1 cellular context compared by ENCODE assay signal in the genomic region with DNA sequence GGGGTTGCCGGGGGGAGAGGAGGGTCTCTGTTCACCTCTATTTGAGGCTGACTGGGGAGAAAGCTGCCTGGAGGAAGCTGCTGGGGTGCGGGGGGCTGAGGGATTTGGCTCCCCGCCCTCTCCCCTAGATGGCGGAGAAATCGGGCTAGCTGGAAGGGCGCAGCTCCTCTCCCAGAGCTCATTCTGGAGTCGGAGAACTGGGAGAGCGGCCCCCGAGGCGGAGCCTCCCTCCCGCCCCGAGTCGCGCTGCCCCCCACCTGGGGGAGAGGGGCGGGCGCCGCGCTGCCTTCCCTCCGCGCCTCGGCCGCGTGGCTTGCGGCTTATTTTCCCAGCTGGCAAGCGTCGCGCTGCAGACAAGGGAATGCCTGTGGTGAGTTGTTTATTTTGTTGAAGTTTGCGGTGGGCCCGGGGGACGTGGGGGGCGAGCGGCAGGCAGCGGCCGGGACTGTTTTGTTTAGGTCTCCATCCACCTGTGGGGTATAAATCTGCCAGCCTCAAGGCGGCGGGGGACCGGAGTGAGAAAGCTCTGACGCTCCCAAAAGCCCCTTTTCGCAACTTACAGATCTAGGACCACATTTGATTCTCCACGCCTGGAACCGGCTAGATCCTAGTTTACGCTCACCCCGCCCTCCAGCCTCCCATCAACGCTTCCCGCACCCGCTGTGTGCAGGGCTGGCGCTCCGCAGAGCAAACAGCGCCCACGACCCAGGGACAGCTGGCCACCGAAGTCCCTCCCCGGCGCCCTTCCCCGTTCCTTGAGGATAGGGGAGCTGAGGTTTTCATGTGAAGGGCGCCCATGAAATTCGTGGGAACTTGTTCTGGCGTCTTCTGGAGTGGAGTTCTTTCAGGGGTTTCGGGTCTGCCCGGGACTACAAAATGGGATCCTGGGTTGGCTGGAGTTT.
A peak's percentile ranks its signal among the peaks of the same experiment; 100 is the strongest.
TF ChIP-seq lines count a peak whose summit lies in the region.

No MANE protein-coding gene starts in this region.

TF ChIP-seq in GM23338, 12 proteins besides CTCF, POLR2A, EP300 and RAD21:
- TF ChIP-seq, protein P1, sequence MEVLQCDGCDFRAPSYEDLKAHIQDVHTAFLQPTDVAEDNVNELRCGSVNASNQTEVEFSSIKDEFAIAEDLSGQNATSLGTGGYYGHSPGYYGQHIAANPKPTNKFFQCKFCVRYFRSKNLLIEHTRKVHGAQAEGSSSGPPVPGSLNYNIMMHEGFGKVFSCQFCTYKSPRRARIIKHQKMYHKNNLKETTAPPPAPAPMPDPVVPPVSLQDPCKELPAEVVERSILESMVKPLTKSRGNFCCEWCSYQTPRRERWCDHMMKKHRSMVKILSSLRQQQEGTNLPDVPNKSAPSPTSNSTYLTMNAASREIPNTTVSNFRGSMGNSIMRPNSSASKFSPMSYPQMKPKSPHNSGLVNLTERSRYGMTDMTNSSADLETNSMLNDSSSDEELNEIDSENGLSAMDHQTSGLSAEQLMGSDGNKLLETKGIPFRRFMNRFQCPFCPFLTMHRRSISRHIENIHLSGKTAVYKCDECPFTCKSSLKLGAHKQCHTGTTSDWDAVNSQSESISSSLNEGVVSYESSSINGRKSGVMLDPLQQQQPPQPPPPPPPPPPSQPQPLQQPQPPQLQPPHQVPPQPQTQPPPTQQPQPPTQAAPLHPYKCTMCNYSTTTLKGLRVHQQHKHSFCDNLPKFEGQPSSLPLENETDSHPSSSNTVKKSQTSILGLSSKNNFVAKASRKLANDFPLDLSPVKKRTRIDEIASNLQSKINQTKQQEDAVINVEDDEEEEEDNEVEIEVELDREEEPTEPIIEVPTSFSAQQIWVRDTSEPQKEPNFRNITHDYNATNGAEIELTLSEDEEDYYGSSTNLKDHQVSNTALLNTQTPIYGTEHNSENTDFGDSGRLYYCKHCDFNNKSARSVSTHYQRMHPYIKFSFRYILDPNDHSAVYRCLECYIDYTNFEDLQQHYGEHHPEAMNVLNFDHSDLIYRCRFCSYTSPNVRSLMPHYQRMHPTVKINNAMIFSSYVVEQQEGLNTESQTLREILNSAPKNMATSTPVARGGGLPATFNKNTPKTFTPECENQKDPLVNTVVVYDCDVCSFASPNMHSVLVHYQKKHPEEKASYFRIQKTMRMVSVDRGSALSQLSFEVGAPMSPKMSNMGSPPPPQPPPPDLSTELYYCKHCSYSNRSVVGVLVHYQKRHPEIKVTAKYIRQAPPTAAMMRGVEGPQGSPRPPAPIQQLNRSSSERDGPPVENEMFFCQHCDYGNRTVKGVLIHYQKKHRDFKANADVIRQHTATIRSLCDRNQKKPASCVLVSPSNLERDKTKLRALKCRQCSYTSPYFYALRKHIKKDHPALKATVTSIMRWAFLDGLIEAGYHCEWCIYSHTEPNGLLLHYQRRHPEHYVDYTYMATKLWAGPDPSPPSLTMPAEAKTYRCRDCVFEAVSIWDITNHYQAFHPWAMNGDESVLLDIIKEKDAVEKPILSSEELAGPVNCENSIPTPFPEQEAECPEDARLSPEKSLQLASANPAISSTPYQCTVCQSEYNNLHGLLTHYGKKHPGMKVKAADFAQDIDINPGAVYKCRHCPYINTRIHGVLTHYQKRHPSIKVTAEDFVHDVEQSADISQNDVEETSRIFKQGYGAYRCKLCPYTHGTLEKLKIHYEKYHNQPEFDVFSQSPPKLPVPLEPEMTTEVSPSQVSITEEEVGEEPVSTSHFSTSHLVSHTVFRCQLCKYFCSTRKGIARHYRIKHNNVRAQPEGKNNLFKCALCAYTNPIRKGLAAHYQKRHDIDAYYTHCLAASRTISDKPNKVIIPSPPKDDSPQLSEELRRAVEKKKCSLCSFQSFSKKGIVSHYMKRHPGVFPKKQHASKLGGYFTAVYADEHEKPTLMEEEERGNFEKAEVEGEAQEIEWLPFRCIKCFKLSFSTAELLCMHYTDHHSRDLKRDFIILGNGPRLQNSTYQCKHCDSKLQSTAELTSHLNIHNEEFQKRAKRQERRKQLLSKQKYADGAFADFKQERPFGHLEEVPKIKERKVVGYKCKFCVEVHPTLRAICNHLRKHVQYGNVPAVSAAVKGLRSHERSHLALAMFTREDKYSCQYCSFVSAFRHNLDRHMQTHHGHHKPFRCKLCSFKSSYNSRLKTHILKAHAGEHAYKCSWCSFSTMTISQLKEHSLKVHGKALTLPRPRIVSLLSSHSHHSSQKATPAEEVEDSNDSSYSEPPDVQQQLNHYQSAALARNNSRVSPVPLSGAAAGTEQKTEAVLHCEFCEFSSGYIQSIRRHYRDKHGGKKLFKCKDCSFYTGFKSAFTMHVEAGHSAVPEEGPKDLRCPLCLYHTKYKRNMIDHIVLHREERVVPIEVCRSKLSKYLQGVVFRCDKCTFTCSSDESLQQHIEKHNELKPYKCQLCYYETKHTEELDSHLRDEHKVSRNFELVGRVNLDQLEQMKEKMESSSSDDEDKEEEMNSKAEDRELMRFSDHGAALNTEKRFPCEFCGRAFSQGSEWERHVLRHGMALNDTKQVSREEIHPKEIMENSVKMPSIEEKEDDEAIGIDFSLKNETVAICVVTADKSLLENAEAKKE (CRISPR knock-in tag; IDR thresholded peaks at IDR 0.05) = no peak
- TF ChIP-seq POLR2AphosphoS5 (IDR thresholded peaks at IDR 0.05; ENCODE audit: low read depth) (peak; percentile 49; the same call in 1 of the 2 replicates), ZNF114 (CRISPR knock-in tag; IDR thresholded peaks at IDR 0.05) (no peak), JUNB (IDR thresholded peaks at IDR 0.05; ENCODE audit: unreplicated experiment) (no peak)
